Comparison of ENCODE assay signal across 19 cellular contexts in genomic region chr16:46911650-46912049, GRCh38. TPM values are rescaled to one million over a fixed set of nuclear protein-coding genes. Genes with fewer than 3 reads are reported as not detected.
DNase-seq lines count a peak whose midpoint lies in the region; ATAC-seq, FAIRE-seq and TF ChIP-seq lines count a peak whose summit lies in the region.
"Had no signal": no experiment of that assay in that cellular context is flagged by ENCODE, and none has a peak within 500 bp of the region (broad histone marks: within the 10 kb centered on the region; RNA-seq: fewer than 3 reads in every experiment).

No MANE protein-coding gene starts in this region.

- H3K27me3 Mint-ChIP-seq in activated B cell treated with CpG ODN at 0.5 μM for 24 hours (no peaks in the 10 kb centered on the region), memory B cell (no peaks in the 10 kb centered on the region)
- no peaks in the 10 kb centered on the region for H3K27me3 Mint-ChIP-seq in T-helper 2 cell treated with Interferon-gamma antibody and Interleukin-4, amounts not matched to agents 5 μg/mL and 100 μg/mL, for 36 hours (ENCODE audit: low read depth)

- H3K4me3 Mint-ChIP-seq in activated B cell treated with CpG ODN at 0.5 μM for 24 hours, result no peak overlapping the region
- peak overlapping the region; percentile 79 for H3K4me3 Mint-ChIP-seq in memory B cell
- no peak overlapping the region for H3K4me3 Mint-ChIP-seq in T-helper 2 cell treated with Interferon-gamma antibody and Interleukin-4, amounts not matched to agents 5 μg/mL and 100 μg/mL, for 36 hours
- H3K4me3 Mint-ChIP-seq: CD4-positive, CD25-positive, alpha-beta regulatory T cell; H9 had no signal

- H3K4me3 ChIP-seq in HepG2 (replicated peaks in 1 of 3; ENCODE audit: insufficient read depth in 1 of 3, low read depth in 2 of 3, low read length in 3 of 3), result no peak overlapping the region
- H3K4me3 ChIP-seq: A549, SJSA1 had no signal

- H3K36me3 Mint-ChIP-seq in activated B cell treated with CpG ODN at 0.5 μM for 24 hours (ENCODE audit: low read depth), result no peaks in the 10 kb centered on the region
- H3K36me3 Mint-ChIP-seq in memory B cell, result peaks cover 7% of the 10 kb centered on the region
- peaks cover 4% of the 10 kb centered on the region for H3K36me3 Mint-ChIP-seq in T-helper 2 cell treated with Interferon-gamma antibody and Interleukin-4, amounts not matched to agents 5 μg/mL and 100 μg/mL, for 36 hours (ENCODE audit: low read depth)
- H3K36me3 Mint-ChIP-seq: CD4-positive, CD25-positive, alpha-beta regulatory T cell had no signal

- intact Hi-C loops in activated B cell treated with CpG ODN at 0.5 μM for 24 hours (cut with micrococcal nuclease), result loop anchor here (1.0 kb wide), 1 partner anchor 8 kb away; no protein-coding TSS in a partner anchor
- intact Hi-C loops in HepG2 (cut with micrococcal nuclease; ENCODE audit: unreplicated experiment), result loop anchor here (10.0 kb wide), 1 partner anchor 217 kb away; no protein-coding TSS in a partner anchor

- no peak for TF ChIP-seq CTCF in activated B cell treated with CpG ODN at 0.5 μM for 24 hours (IDR thresholded peaks at IDR 0.05)
- TF ChIP-seq CTCF in HepG2 (CRISPR knock-in tag; IDR thresholded peaks at IDR 0.05), result no peak

- TF ChIP-seq POLR2A in HepG2 (IDR thresholded peaks at IDR 0.05; ENCODE audit: insufficient read depth in 1 of 2, low read depth in 2 of 2, low read length in 2 of 2), result no peak

- H3K27me3 ChIP-seq in HepG2 (ENCODE audit: control insufficient read depth in 1 of 2, insufficient read depth in 2 of 2, low read length in 2 of 2), result no peaks in the 10 kb centered on the region
- H3K27me3 ChIP-seq: BE2C, SJSA1 had no signal

- H3K9me3 Mint-ChIP-seq in activated B cell treated with CpG ODN at 0.5 μM for 24 hours, result no peaks in the 10 kb centered on the region
- H3K9me3 Mint-ChIP-seq in memory B cell, result no peaks in the 10 kb centered on the region
- H3K9me3 Mint-ChIP-seq in T-helper 2 cell treated with Interferon-gamma antibody and Interleukin-4, amounts not matched to agents 5 μg/mL and 100 μg/mL, for 36 hours, result no peaks in the 10 kb centered on the region
- H3K9me3 Mint-ChIP-seq: CD4-positive, CD25-positive, alpha-beta regulatory T cell; H9 had no signal

- H3K4me1 Mint-ChIP-seq in activated B cell treated with CpG ODN at 0.5 μM for 24 hours, result peaks cover 85% of the 10 kb centered on the region
- peaks cover 55% of the 10 kb centered on the region for H3K4me1 Mint-ChIP-seq in memory B cell
- peaks cover 7% of the 10 kb centered on the region for H3K4me1 Mint-ChIP-seq in T-helper 2 cell treated with Interferon-gamma antibody and Interleukin-4, amounts not matched to agents 5 μg/mL and 100 μg/mL, for 36 hours (ENCODE audit: low read depth)

- TF ChIP-seq RAD21 in HepG2 (CRISPR knock-in tag; IDR thresholded peaks at IDR 0.05), result no peak

- peaks cover 33% of the 10 kb centered on the region for H3K4me1 ChIP-seq in HepG2 (ENCODE audit: insufficient read depth, low read length)
- H3K4me1 ChIP-seq: A549, SJSA1 had no signal

- CTCF ChIA-PET in activated B cell treated with CpG ODN at 0.5 μM for 24 hours (lab: Charles Lee) (interaction anchor here (2.3 to 3.5 kb wide), 3 partner anchors 8 to 238 kb away, joined by 6 to 17 read pairs (median 7); no protein-coding TSS in a partner anchor), HepG2 (lab: Yijun Ruan, JAX; ENCODE audit: low intra/inter-chr PET ratio, low total read pairs) (no interaction called here)

- WGBS in HepG2 (ENCODE audit: low lambda C conversion rate), result 96% methylated on average over 4 of the region's 4 CpGs

- H4K20me1 ChIP-seq in HepG2 (ENCODE audit: insufficient read depth, low read length), result peaks cover 7% of the 10 kb centered on the region

- peaks cover 66 to 86% of the 10 kb centered on the region in 2 experiments for H3K36me3 ChIP-seq in HepG2 (replicated peaks in 1 of 2; ENCODE audit: control insufficient read depth in 1 of 2, insufficient read depth in 2 of 2, low read length in 2 of 2)

- no TSS peak for BruUV-seq in HepG2 (replicated peaks; lab: Mats Ljungman, UMichigan)

- no peaks in the 10 kb centered on the region for H3K79me2 ChIP-seq in HepG2 (ENCODE audit: insufficient read depth, low read length)

- H3K27ac Mint-ChIP-seq in activated B cell treated with CpG ODN at 0.5 μM for 24 hours (peak overlapping the region; percentile 69), memory B cell (no peak overlapping the region)
- H3K27ac Mint-ChIP-seq in T-helper 2 cell treated with Interferon-gamma antibody and Interleukin-4, amounts not matched to agents 5 μg/mL and 100 μg/mL, for 36 hours, result no peak overlapping the region

- no peak for FAIRE-seq in HepG2 (lab: Jason Lieb, UNC)
- FAIRE-seq: A549 had no signal

- no peak overlapping the region for H3K9ac ChIP-seq in HepG2 (ENCODE audit: insufficient read depth, low read depth, low read length)
- H3K9ac ChIP-seq: KMS-11 had no signal

- POLR2A ChIA-PET in activated B cell treated with CpG ODN at 0.5 μM for 24 hours (lab: Charles Lee), result interaction anchor here (1.6 kb wide), 1 partner anchor 238 kb away, joined by 3 read pairs; no protein-coding TSS in a partner anchor
- POLR2A ChIA-PET in HepG2 (lab: Yijun Ruan, JAX), result interaction anchor here (0.8 to 1.8 kb wide), 2 partner anchors 54 to 58 kb away, joined by 3 read pairs; no protein-coding TSS in a partner anchor

- H3K9me3 ChIP-seq in HepG2 (ENCODE audit: low read length), result no peaks in the 10 kb centered on the region
- H3K9me3 ChIP-seq: A549, BE2C, SJSA1 had no signal

- no peak overlapping the region for H3K27ac ChIP-seq in HepG2 (ENCODE audit: extremely low read length, insufficient read depth, low read length)
- H3K27ac ChIP-seq: A549, KMS-11, SJSA1 had no signal

- TF ChIP-seq EP300 in HepG2 (IDR thresholded peaks at IDR 0.05; ENCODE audit: low read depth in 2 of 2, low read length in 2 of 2) (no peak), HepG2 (CRISPR knock-in tag; IDR thresholded peaks at IDR 0.05; ENCODE audit: borderline replicate concordance) (no peak)

- H2AFZ ChIP-seq in HepG2 (ENCODE audit: low read length), result no peak overlapping the region

- no peak for DNase-seq in activated B cell treated with CpG ODN at 0.5 μM for 24 hours
- DNase-seq in memory B cell (ENCODE audit: low spot score in 2 of 2), result no peak
- DNase-seq in activated T-cell treated with anti-CD3 and anti-CD28 coated beads, Interleukin-2, amount 50 U/mL, for 1 hour, result no peak
- no peak for DNase-seq in HepG2 (ENCODE audit: low spot score)
- DNase-seq in T-helper 2 cell treated with Interferon-gamma antibody and Interleukin-4, amounts not matched to agents 5 μg/mL and 100 μg/mL, for 36 hours (ENCODE audit: low spot score), result no peak
- DNase-seq: BE2C, H9, NCI-H1694, NCI-H2081 treated with DMSO at 0.1 percent for 48 hours, NCI-H2171 treated with DMSO at 0.1 percent for 48 hours, NCI-H524 treated with DMSO at 0.1 percent for 48 hours, NCI-H82 had no signal

- ATAC-seq in HG02885 (IDR thresholded peaks at IDR 0.05; ENCODE audit: poor library complexity, unreplicated experiment) (peak; percentile 7), activated B cell treated with CpG ODN at 0.5 μM for 24 hours (ENCODE audit: low read depth) (no peak), memory B cell (ENCODE audit: low read depth) (no peak), HG02571 (IDR thresholded peaks at IDR 0.05; ENCODE audit: unreplicated experiment) (no peak), HepG2 (no peak)
- ATAC-seq: A549, Right ventricle myocardium inferior had no signal

- in situ Hi-C loops in HepG2 (cut with HindIII; ENCODE audit: extremely low pct_ligation_motif_present, low pct_unique_long_range_greater_than_20kb), result no loop called here

- H3K4me2 ChIP-seq in HepG2 (ENCODE audit: low read depth, low read length), result no peak overlapping the region
- H3K4me2 ChIP-seq: A549, KMS-11 had no signal

TF ChIP-seq in HepG2, 621 proteins besides CTCF, POLR2A, EP300 and RAD21 (continues in another document):
- TF ChIP-seq SCMH1 (CRISPR knock-in tag; IDR thresholded peaks at IDR 0.05; ENCODE audit: borderline replicate concordance), result no peak
- no peak for TF ChIP-seq MAZ (IDR thresholded peaks at IDR 0.05; ENCODE audit: borderline replicate concordance, low read depth, low read length)
- TF ChIP-seq MAZ (CRISPR knock-in tag; IDR thresholded peaks at IDR 0.05; ENCODE audit: low read depth), result no peak
- no peak for TF ChIP-seq ZNF772 (CRISPR knock-in tag; IDR thresholded peaks at IDR 0.05)
- no peak for TF ChIP-seq ZNF674 (CRISPR knock-in tag; IDR thresholded peaks at IDR 0.05; ENCODE audit: low read depth)

RNA-seq across cellular contexts. Expression of gene GPT2, which starts 27.5 kb away (rescaled TPM):
- total RNA-seq in activated B cell treated with CpG ODN at 0.5 μM for 24 hours (11.7 and 17.4 TPM in 2 replicates), HepG2 (2016; rRNA removed; fragmentation: Illumina TruSeq; extraction: Trizol) (130 and 138 TPM in 2 replicates)
- 22.1 and 23.2 TPM in 2 replicates for total RNA-seq in HepG2 (2016; cell fraction: cytosol; rRNA removed; fragmentation: Illumina TruSeq; extraction: Trizol; ENCODE audit: low read depth)
- total RNA-seq in HepG2 (2016; cell fraction: insoluble cytoplasmic fraction; rRNA removed; fragmentation: Illumina TruSeq; extraction: Trizol), result 114 and 146 TPM in 2 replicates
- 63.0 and 65.0 TPM in 2 replicates for total RNA-seq in HepG2 (2016; cell fraction: membrane; rRNA removed; fragmentation: Illumina TruSeq; extraction: Trizol)
- total RNA-seq in HepG2 (2016; cell fraction: nucleus; rRNA removed; fragmentation: Illumina TruSeq; extraction: Trizol), result 59.4 and 71.5 TPM in 2 replicates
- polyA plus RNA-seq in HepG2 (2011; rRNA removed), result 267 and 269 TPM in 2 replicates
- 182 and 277 TPM in 2 replicates for polyA plus RNA-seq in HepG2 (2011; cell fraction: cytosol; rRNA removed)
- 334 and 385 TPM in 2 replicates for polyA plus RNA-seq in HepG2 (2011; cell fraction: nucleus; rRNA removed)
- 220 and 249 TPM in 2 replicates for polyA plus RNA-seq in HepG2 (2012)
- 21.5 and 27.7 TPM in 2 replicates for polyA plus RNA-seq in HepG2 (2016; cell fraction: cytosol; fragmentation: Illumina TruSeq; extraction: Trizol; ENCODE audit: low read depth)
- polyA plus RNA-seq in HepG2 (2016; cell fraction: insoluble cytoplasmic fraction; fragmentation: Illumina TruSeq; extraction: Trizol; ENCODE audit: low read depth), result 122 and 156 TPM in 2 replicates
- 42.5 and 45.9 TPM in 2 replicates for polyA plus RNA-seq in HepG2 (2016; cell fraction: membrane; fragmentation: Illumina TruSeq; extraction: Trizol; ENCODE audit: low read depth)
- polyA plus RNA-seq in HepG2 (2016; cell fraction: nucleus; fragmentation: Illumina TruSeq; extraction: Trizol; ENCODE audit: insufficient read depth, low read depth), result 148 and 163 TPM in 2 replicates
- polyA minus RNA-seq in HepG2 (2011; rRNA and poly(A)+ RNA removed; ENCODE audit: low replicate concordance), result 33.0 and 786 TPM in 2 replicates
- 198 TPM in 2 replicates for polyA minus RNA-seq in HepG2 (2011; cell fraction: cytosol; rRNA and poly(A)+ RNA removed)
- polyA minus RNA-seq in HepG2 (2011; cell fraction: nucleus; rRNA and poly(A)+ RNA removed), result 79.2 and 86.4 TPM in 2 replicates
